8 cellular contexts compared by ENCODE assay signal in the genomic region with DNA sequence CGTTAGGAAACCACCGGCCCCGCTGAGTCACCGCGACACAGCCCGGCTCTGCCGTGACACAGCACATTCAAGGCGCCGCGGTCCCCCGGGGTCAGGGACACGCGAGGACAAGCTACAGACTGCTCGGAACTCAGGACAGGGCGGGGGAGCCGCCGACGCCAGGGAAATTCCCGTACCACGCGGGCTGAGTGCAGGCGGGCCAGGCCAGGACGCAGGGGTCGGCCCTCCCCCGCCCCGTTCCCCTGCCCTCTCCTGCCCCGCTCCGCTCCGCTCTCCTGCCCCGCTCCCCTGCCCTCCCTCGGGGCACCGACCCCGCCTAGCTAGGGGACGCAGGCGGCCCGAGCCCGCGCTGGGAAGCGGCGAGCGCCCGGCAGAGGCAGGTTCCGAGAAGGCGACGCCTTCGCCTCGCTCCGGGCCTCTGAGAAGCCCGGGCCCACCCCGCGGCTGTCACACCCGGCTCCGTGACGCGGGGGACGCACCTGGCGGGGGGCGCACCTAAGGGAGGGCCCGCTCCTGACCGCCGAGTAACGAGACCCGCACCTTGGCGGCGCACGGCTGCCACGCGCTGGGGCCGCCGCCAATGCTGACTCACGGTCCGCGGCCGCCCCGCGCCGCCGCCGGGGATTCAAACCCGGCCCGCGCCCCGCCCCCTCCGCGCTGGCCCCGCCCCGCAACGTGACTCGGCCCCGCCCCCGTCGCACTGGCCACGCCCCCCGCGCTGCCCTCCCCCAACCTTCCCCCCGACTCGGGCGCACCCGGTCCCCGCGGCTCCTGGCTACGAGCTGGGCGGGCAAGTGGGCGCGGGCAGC.
A peak's percentile ranks its signal among the peaks of the same experiment; 100 is the strongest.
DNase-seq lines count a peak whose midpoint lies in the region; ATAC-seq and TF ChIP-seq lines count a peak whose summit lies in the region.

No MANE protein-coding gene starts in this region.

- CTCF ChIA-PET in HEK293 (lab: Yijun Ruan, JAX): interaction anchor here (0.7 to 3.4 kb wide), 4 partner anchors 15 to 346 kb away, joined by 4 to 30 read pairs (median 6); no protein-coding TSS in a partner anchor

- no peaks in the 10 kb centered on the region for H3F3A ChIP-seq in DOHH2 (ENCODE audit: control insufficient read depth, insufficient read depth)

- POLR2A ChIA-PET in HEK293 (lab: Yijun Ruan, JAX): interaction anchor here (0.6 to 2.0 kb wide), 6 partner anchors 15 to 1224 kb away, joined by 3 to 14 read pairs (median 4); partner anchors contain the start of gene UQCC4

- peak overlapping the region; percentile 80 for H3K4me2 ChIP-seq in DOHH2 (ENCODE audit: low read length)

- no peaks in the 10 kb centered on the region for H3K9me2 ChIP-seq in DOHH2 (replicated peaks; ENCODE audit: control insufficient read depth, low read length)

- DNase-seq in NOMO-1 treated with DMSO at 0.1 percent for 48 hours (lab: John Stamatoyannopoulos, UW; ENCODE audit: unreplicated experiment) (peak; percentile 65), activated T-cell treated with anti-CD3 and anti-CD28 coated beads for 1 hour (ENCODE audit: low read depth) (peak; percentile 64), epithelial cell of prostate (ENCODE audit: low read depth, low spot score) (no peak)
- peak; percentile 60 for DNase-seq in stimulated activated CD8-positive, alpha-beta memory T cell treated with anti-CD3 and anti-CD28 coated beads, Interleukin-4, amount 100 ng/mL, for 24 hours (ENCODE audit: low read depth)

- TF ChIP-seq CTCF in DOHH2 (IDR thresholded peaks at IDR 0.05; ENCODE audit: low read depth, low read length, poor library complexity, severe bottlenecking) (no peak), HEK293 (tag by site-specific recombination; IDR thresholded peaks at IDR 0.05) (no peak)

- no peaks in the 10 kb centered on the region for H3K79me2 ChIP-seq in DOHH2 (ENCODE audit: control insufficient read depth, low read length)

- H3K4me1 ChIP-seq in DOHH2 (ENCODE audit: control insufficient read depth, low read length) (peaks cover 14% of the 10 kb centered on the region), HEK293 (ENCODE audit: control insufficient read depth, insufficient read depth, low read length) (0 out of 2 replicates have a peak, but pooled peaks cover 3% of the 10 kb centered on the region), mucosa of rectum (ENCODE audit: control insufficient read depth in 2 of 2, insufficient read depth in 2 of 2, low read length in 2 of 2) (peaks cover 6 to 8% of the 10 kb centered on the region in 2 donors)

- H3K36me3 ChIP-seq in DOHH2 (ENCODE audit: control insufficient read depth, low read length) (no peaks in the 10 kb centered on the region), HEK293 (ENCODE audit: control insufficient read depth in 2 of 2, insufficient read depth in 1 of 2, low read length in 2 of 2) (peaks cover 0 to 24% of the 10 kb centered on the region in 2 experiments; a peak in 1 of 3 replicates), mucosa of rectum (ENCODE audit: control insufficient read depth in 2 of 2, insufficient read depth in 2 of 2, low read length in 2 of 2) (peaks cover 0 to 10% of the 10 kb centered on the region in 2 donors)

- H4K20me1 ChIP-seq in DOHH2 (ENCODE audit: control insufficient read depth, insufficient read depth, low read depth, low read length): no peaks in the 10 kb centered on the region

- H3K9me3 ChIP-seq in DOHH2 (ENCODE audit: control insufficient read depth, insufficient read depth, low read length) (no peaks in the 10 kb centered on the region), HEK293 (ENCODE audit: control insufficient read depth, insufficient read depth, low read depth, low read length) (no peaks in the 10 kb centered on the region), mucosa of rectum (ENCODE audit: control insufficient read depth in 2 of 2, low read length in 2 of 2) (no peaks in the 10 kb centered on the region)

- H3K27ac ChIP-seq in DOHH2 (ENCODE audit: low read depth, low read length) (no peak overlapping the region), HEK293 (ENCODE audit: extremely low read depth, low read depth, low read length) (peak overlapping the region; percentile 72; the same call in 1 of the 2 replicates), epithelial cell of prostate (peak overlapping the region; percentile 56), mucosa of rectum (ENCODE audit: low read depth in 2 of 2, low read length in 2 of 2) (no peak overlapping the region)

- H3K4me3 ChIP-seq in DOHH2 (ENCODE audit: low read length) (peak overlapping the region; percentile 77), HEK293 (ENCODE audit: low read depth, low read length) (peak overlapping the region; percentile 45), mucosa of rectum (ENCODE audit: low read length in 2 of 2) (peak overlapping the region; percentile 31 to 45)

- peak overlapping the region in 1 of 2 donors; percentile 38 for H3K9ac ChIP-seq in mucosa of rectum (ENCODE audit: low read depth in 1 of 2, low read length in 2 of 2)

- no peaks in the 10 kb centered on the region for H3K27me3 ChIP-seq in DOHH2 (ENCODE audit: control insufficient read depth, low read length)
- no peaks in the 10 kb centered on the region for H3K27me3 ChIP-seq in mucosa of rectum (ENCODE audit: control insufficient read depth in 2 of 2, insufficient read depth in 2 of 2, low read length in 2 of 2)

- no peak for ATAC-seq in GM21717 (IDR thresholded peaks at IDR 0.05; ENCODE audit: unreplicated experiment)

TF ChIP-seq in HEK293, 187 proteins besides CTCF, POLR2A, EP300 and RAD21 (continues in another document):
- TF ChIP-seq MYNN (tag by site-specific recombination; IDR thresholded peaks at IDR 0.05; ENCODE audit: borderline replicate concordance) (no peak), GLIS1 (tag by site-specific recombination; IDR thresholded peaks at IDR 0.05) (peak; percentile 32; the same call in 1 of the 2 replicates), ZNF366 (tag by site-specific recombination; conservative IDR thresholded peaks at IDR 0.05) (no peak), ZBTB21 (tag by site-specific recombination; IDR thresholded peaks at IDR 0.05) (no peak), ZNF555 (tag by site-specific recombination; conservative IDR thresholded peaks at IDR 0.05) (no peak), ZBTB7A (tag by site-specific recombination; IDR thresholded peaks at IDR 0.05; ENCODE audit: low read depth) (peak; percentile 56; the same call in 1 of the 2 replicates), ZNF416 (tag by site-specific recombination; IDR thresholded peaks at IDR 0.05) (no peak)
- TF ChIP-seq, protein P1, sequence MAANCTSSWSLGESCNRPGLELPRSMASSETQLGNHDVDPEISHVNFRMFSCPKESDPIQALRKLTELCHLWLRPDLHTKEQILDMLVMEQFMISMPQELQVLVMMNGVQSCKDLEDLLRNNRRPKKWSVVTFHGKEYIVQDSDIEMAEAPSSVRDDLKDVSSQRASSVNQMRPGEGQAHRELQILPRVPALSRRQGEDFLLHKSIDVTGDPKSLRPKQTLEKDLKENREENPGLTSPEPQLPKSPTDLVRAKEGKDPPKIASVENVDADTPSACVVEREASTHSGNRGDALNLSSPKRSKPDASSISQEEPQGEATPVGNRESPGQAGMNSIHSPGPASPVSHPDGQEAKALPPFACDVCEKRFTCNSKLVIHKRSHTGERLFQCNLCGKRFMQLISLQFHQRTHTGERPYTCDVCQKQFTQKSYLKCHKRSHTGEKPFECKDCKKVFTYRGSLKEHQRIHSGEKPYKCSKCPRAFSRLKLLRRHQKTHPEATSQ (tag by site-specific recombination; IDR thresholded peaks at IDR 0.05): no peak
- TF ChIP-seq, protein P2, sequence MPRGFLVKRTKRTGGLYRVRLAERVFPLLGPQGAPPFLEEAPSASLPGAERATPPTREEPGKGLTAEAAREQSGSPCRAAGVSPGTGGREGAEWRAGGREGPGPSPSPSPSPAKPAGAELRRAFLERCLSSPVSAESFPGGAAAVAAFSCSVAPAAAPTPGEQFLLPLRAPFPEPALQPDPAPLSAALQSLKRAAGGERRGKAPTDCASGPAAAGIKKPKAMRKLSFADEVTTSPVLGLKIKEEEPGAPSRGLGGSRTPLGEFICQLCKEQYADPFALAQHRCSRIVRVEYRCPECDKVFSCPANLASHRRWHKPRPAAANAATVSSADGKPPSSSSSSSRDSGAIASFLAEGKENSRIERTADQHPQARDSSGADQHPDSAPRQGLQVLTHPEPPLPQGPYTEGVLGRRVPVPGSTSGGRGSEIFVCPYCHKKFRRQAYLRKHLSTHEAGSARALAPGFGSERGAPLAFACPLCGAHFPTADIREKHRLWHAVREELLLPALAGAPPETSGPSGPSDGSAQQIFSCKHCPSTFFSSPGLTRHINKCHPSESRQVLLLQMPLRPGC (tag by site-specific recombination; IDR thresholded peaks at IDR 0.05): 0 out of 2 replicates have a peak, but pooled peaks have one; percentile 48
- TF ChIP-seq, protein P3, sequence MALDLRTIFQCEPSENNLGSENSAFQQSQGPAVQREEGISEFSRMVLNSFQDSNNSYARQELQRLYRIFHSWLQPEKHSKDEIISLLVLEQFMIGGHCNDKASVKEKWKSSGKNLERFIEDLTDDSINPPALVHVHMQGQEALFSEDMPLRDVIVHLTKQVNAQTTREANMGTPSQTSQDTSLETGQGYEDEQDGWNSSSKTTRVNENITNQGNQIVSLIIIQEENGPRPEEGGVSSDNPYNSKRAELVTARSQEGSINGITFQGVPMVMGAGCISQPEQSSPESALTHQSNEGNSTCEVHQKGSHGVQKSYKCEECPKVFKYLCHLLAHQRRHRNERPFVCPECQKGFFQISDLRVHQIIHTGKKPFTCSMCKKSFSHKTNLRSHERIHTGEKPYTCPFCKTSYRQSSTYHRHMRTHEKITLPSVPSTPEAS (tag by site-specific recombination; IDR thresholded peaks at IDR 0.05): no peak; the same call in 1 of the 2 replicates
- TF ChIP-seq, protein P4, sequence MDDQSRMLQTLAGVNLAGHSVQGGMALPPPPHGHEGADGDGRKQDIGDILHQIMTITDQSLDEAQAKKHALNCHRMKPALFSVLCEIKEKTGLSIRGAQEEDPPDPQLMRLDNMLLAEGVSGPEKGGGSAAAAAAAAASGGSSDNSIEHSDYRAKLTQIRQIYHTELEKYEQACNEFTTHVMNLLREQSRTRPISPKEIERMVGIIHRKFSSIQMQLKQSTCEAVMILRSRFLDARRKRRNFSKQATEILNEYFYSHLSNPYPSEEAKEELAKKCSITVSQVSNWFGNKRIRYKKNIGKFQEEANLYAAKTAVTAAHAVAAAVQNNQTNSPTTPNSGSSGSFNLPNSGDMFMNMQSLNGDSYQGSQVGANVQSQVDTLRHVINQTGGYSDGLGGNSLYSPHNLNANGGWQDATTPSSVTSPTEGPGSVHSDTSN (CRISPR knock-in tag; IDR thresholded peaks at IDR 0.05): peak; percentile 45; the same call in 1 of the 2 replicates

Comparison
In these comparisons a context has a peak if more than half of its experiments do, and no peak if none do; other contexts are left out.
1. H3K27ac ChIP-seq: peak in HEK293 (single experiment) and epithelial cell of prostate (single experiment); none in DOHH2 (single experiment) and mucosa of rectum (0 of 2).
2. Peak in every context shown above with its lines, with median percentiles within 50 percentile points of each other: H3K4me3 ChIP-seq.